In genomic region chr6:47292944-47293343, GRCh38 we compare ENCODE assay signal across 26 cellular contexts. TPM values are rescaled to one million over a fixed set of nuclear protein-coding genes. Genes with fewer than 3 reads are reported as not detected.
DNase-seq lines count a peak whose midpoint lies in the region; ATAC-seq and TF ChIP-seq lines count a peak whose summit lies in the region.
"Had no signal": no experiment of that assay in that cellular context is flagged by ENCODE, and none has a peak within 500 bp of the region (broad histone marks: within the 10 kb centered on the region; RNA-seq: fewer than 3 reads in every experiment).

No MANE protein-coding gene starts in this region.

- intact Hi-C loops in mammary epithelial cell (cut with micrococcal nuclease), result no loop called here

- no peaks in the 10 kb centered on the region for H3K36me3 Mint-ChIP-seq in effector memory CD8-positive, alpha-beta T cell (ENCODE audit: insufficient read depth)

- H3K4me3 Mint-ChIP-seq in effector memory CD8-positive, alpha-beta T cell, result no peak overlapping the region
- H3K4me3 Mint-ChIP-seq: activated naive CD4-positive, alpha-beta T cell treated with anti-CD3 and anti-CD28 coated beads for 36 hours; activated T-cell treated with anti-CD3 and anti-CD28 coated beads, Interleukin-2, amount 50 U/mL, for 72 hours; CD14-positive monocyte; nephron progenitor cell had no signal

- peaks cover 97% of the 10 kb centered on the region for H3K79me2 ChIP-seq in mammary epithelial cell (ENCODE audit: insufficient read depth, low read length)

- H3K9me3 ChIP-seq in mammary epithelial cell (replicated peaks; ENCODE audit: insufficient read depth, low read length), result no peaks in the 10 kb centered on the region
- H3K9me3 ChIP-seq: gastrocnemius medialis, pancreas, testis had no signal

- no peaks in the 10 kb centered on the region for H3K4me1 Mint-ChIP-seq in effector memory CD8-positive, alpha-beta T cell (ENCODE audit: low read depth in 2 of 2)
- H3K4me1 Mint-ChIP-seq: CD14-positive monocyte had no signal

- in situ Hi-C loops in mammary epithelial cell (cut with MboI; ENCODE audit: low sequenced_read_pairs in 2 of 2), result no loop called here

- H2AFZ ChIP-seq in mammary epithelial cell (ENCODE audit: low read depth, low read length), result no peak overlapping the region

- BruUV-seq in mammary epithelial cell (replicated peaks; lab: Mats Ljungman, UMichigan), result no TSS peak

- peak overlapping the region; percentile 11 for H3K27ac ChIP-seq in mammary epithelial cell (ENCODE audit: insufficient read depth, low read depth, low read length)
- H3K27ac ChIP-seq: gastrocnemius medialis, KMS-11, pancreas, testis, VCaP had no signal

- WGBS in mammary epithelial cell (ENCODE audit: low coverage, missing lambda C conversion rate), result 86% methylated on average over 2 of the region's 2 CpGs

- no peak overlapping the region for H3K4me2 ChIP-seq in mammary epithelial cell (ENCODE audit: insufficient read depth, low read depth, low read length)
- H3K4me2 ChIP-seq: KMS-11 had no signal

- H3K9ac ChIP-seq in mammary epithelial cell (ENCODE audit: insufficient read depth, low read length), result no peak overlapping the region
- H3K9ac ChIP-seq: KMS-11 had no signal

- no peak for TF ChIP-seq CTCF in mammary epithelial cell (conservative IDR thresholded peaks at IDR 0.05 in 1 of 2, IDR thresholded peaks at IDR 0.05 in 1 of 2; ENCODE audit: extremely low read depth in 1 of 2, insufficient read depth in 1 of 2, low read depth in 1 of 2, low read length in 2 of 2)
- TF ChIP-seq CTCF in fibroblast of villous mesenchyme (IDR thresholded peaks at IDR 0.05; ENCODE audit: insufficient read depth, low read depth, low read length), result no peak

- H3K27me3 Mint-ChIP-seq in effector memory CD8-positive, alpha-beta T cell, result peaks cover 12 to 30% of the 10 kb centered on the region in 2 donors

- H3K9me3 Mint-ChIP-seq in effector memory CD8-positive, alpha-beta T cell, result peaks cover 2 to 10% of the 10 kb centered on the region in 2 donors
- H3K9me3 Mint-ChIP-seq: activated naive CD4-positive, alpha-beta T cell treated with anti-CD3 and anti-CD28 coated beads for 36 hours had no signal

- H3K4me1 ChIP-seq in mammary epithelial cell (ENCODE audit: insufficient read depth, low read length), result peaks cover 24% of the 10 kb centered on the region
- H3K4me1 ChIP-seq: gastrocnemius medialis, pancreas, testis had no signal

- dilution Hi-C loops in mammary epithelial cell (cut with HindIII; ENCODE audit: low sequenced_read_pairs), result loop anchor here (5.0 kb wide), 1 partner anchor 81 kb away; no protein-coding TSS in a partner anchor

- peak; percentile 15 for DNase-seq in AG08395 (ENCODE audit: low spot score)
- peak; percentile 75 for DNase-seq in HT1080 (ENCODE audit: low read depth)
- DNase-seq in mammary epithelial cell, result peak; percentile 60
- DNase-seq in fibroblast of villous mesenchyme (ENCODE audit: low read depth), result peak; percentile 74
- no peak for DNase-seq in effector memory CD8-positive, alpha-beta T cell
- no peak for DNase-seq in AG08396 (ENCODE audit: low spot score)
- DNase-seq: ACHN; activated CD4-positive, alpha-beta T cell treated with anti-CD3 and anti-CD28 coated beads for 48 hours; activated naive CD4-positive, alpha-beta T cell treated with anti-CD3 and anti-CD28 coated beads for 36 hours; activated T-cell treated with anti-CD3 and anti-CD28 coated beads, Interleukin-2, amount 50 U/mL, for 72 hours; amygdala; gastrocnemius medialis; hippocampal formation; MV-4-11; NCI-H1694; NCI-H526; nephron progenitor cell; pancreas; right cardiac atrium; stimulated activated naive CD4-positive, alpha-beta T cell treated with Interleukin-2 at 50 U/mL for 16 hours; testis had no signal

- no peak overlapping the region for H3K27ac Mint-ChIP-seq in effector memory CD8-positive, alpha-beta T cell
- H3K27ac Mint-ChIP-seq: activated naive CD4-positive, alpha-beta T cell treated with anti-CD3 and anti-CD28 coated beads for 36 hours; activated T-cell treated with anti-CD3 and anti-CD28 coated beads, Interleukin-2, amount 50 U/mL, for 72 hours; CD14-positive monocyte; nephron progenitor cell had no signal

- ATAC-seq in effector memory CD8-positive, alpha-beta T cell (replicated peaks), result no peak
- ATAC-seq in GM18873 (IDR thresholded peaks at IDR 0.05; ENCODE audit: low FRiP score, unreplicated experiment), result no peak
- no peak for ATAC-seq in GM21390 (IDR thresholded peaks at IDR 0.05; ENCODE audit: unreplicated experiment)
- ATAC-seq: activated T-cell treated with anti-CD3 and anti-CD28 coated beads, Interleukin-2, amount 50 U/mL, for 72 hours; gastrocnemius medialis; pancreas; right cardiac atrium had no signal

- CTCF ChIA-PET in mammary epithelial cell (lab: Charles Lee; ENCODE audit: low non-redundant PET), result no interaction called here

- no peaks in the 10 kb centered on the region for H4K20me1 ChIP-seq in mammary epithelial cell (ENCODE audit: insufficient read depth, low read length)

- H3K27me3 ChIP-seq in mammary epithelial cell (ENCODE audit: insufficient read depth, low read length), result no peaks in the 10 kb centered on the region
- H3K27me3 ChIP-seq: gastrocnemius medialis, pancreas, testis had no signal

- no peaks in the 10 kb centered on the region for H3K36me3 ChIP-seq in mammary epithelial cell (ENCODE audit: insufficient read depth, low read length)
- H3K36me3 ChIP-seq: gastrocnemius medialis, pancreas had no signal

- H3K4me3 ChIP-seq in mammary epithelial cell (replicated peaks in 1 of 3; ENCODE audit: insufficient read depth in 1 of 3, low read depth in 2 of 3, low read length in 3 of 3) (no peak overlapping the region), fibroblast of villous mesenchyme (ENCODE audit: low read depth, low read length) (no peak overlapping the region)
- H3K4me3 ChIP-seq: gastrocnemius medialis, pancreas, testis had no signal

RNA-seq across cellular contexts. Expression of gene TNFRSF21, which starts 16.8 kb away (rescaled TPM):
- total RNA-seq in HT1080 (2014; rRNA removed; shearing (Covaris generic)), result 35.5 and 47.5 TPM in 2 replicates
- polyA plus RNA-seq in HT1080 (2015; cell fraction: cytosol; rRNA removed), result 47.5 and 60.8 TPM in 2 replicates
- 30.5 and 32.5 TPM in 2 replicates for polyA plus RNA-seq in HT1080 (2015; cell fraction: nucleus; rRNA removed)
- total RNA-seq in mammary epithelial cell (100 to 1,000 TPM in 1 of 2 donors, 10 to 100 TPM in 1; 70.3 to 188 TPM), fibroblast of villous mesenchyme (39.3 and 43.2 TPM in 2 replicates)
- polyA plus RNA-seq in mammary epithelial cell, result 89.7 TPM
- 122 TPM for polyA minus RNA-seq in mammary epithelial cell

Comparison
In these comparisons a context has a peak if more than half of its experiments do, and no peak if none do; other contexts are left out.
1. DNase-seq: peak in AG08395 (single experiment), HT1080 (single experiment), mammary epithelial cell (single experiment) and fibroblast of villous mesenchyme (single experiment); none in effector memory CD8-positive, alpha-beta T cell (0 of 3) and AG08396 (single experiment).